ENCODE assay signal across 11 cellular contexts in genomic region chr5:55604611-55605067, GRCh38.
DNase-seq lines count a peak whose midpoint lies in the region; ATAC-seq and TF ChIP-seq lines count a peak whose summit lies in the region.
"Had no signal": no experiment of that assay in that cellular context is flagged by ENCODE, and none has a peak within 500 bp of the region (broad histone marks: within the 10 kb centered on the region; RNA-seq: fewer than 3 reads in every experiment).

No MANE protein-coding gene starts in this region.

- H3K27me3 Mint-ChIP-seq in stimulated activated naive B cell treated with anti-CD40 and anti-IgM and Interleukin-4, amounts not matched to agents 10 μg/mL and 1 μg/mL and 100 μg/mL, for 72 hours, result no peaks in the 10 kb centered on the region

- peak overlapping the region; percentile 99 for H3K27ac ChIP-seq in GM23248
- H3K27ac ChIP-seq in foreskin keratinocyte, result no peak overlapping the region
- peak overlapping the region in 11 of 21 experiments; percentile 11 to 94 (median 68) for H3K27ac ChIP-seq in skin epidermis

- H3K4me2 ChIP-seq in GM23248 (ENCODE audit: unreplicated experiment), result peak overlapping the region; percentile 39

- ATAC-seq in foreskin keratinocyte, result peak; percentile 30
- no peak for ATAC-seq in stimulated activated naive B cell treated with anti-CD40 and anti-IgM and Interleukin-4, amounts not matched to agents 10 μg/mL and 1 μg/mL and 100 μg/mL, for 72 hours (replicated peaks)
- ATAC-seq: pancreas had no signal

- no peaks in the 10 kb centered on the region for H3K9me2 ChIP-seq in GM23248 (ENCODE audit: insufficient read depth)

- DNase-seq in GM23248 (peak; percentile 75), amniotic epithelial cell (ENCODE audit: low read depth) (peak; percentile 93), foreskin keratinocyte (peak in 1 of 2 donors; percentile 55), NCI-H2029 (lab: John Stamatoyannopoulos, UW) (no peak), NCI-H446 treated with DMSO at 0.1 percent for 48 hours (lab: John Stamatoyannopoulos, UW) (no peak), D341Med (ENCODE audit: low spot score) (no peak)
- DNase-seq in stimulated activated naive B cell treated with anti-CD40 and anti-IgM and Interleukin-4, amounts not matched to agents 10 μg/mL and 1 μg/mL and 100 μg/mL, for 72 hours, result no peak
- DNase-seq: activated gamma-delta T cell treated with Interleukin-2 at 50 U/mL for 16 hours, pancreas had no signal

- H3F3A ChIP-seq in GM23248 (ENCODE audit: insufficient read depth), result peaks cover 53% of the 10 kb centered on the region

- TF ChIP-seq CTCF in foreskin keratinocyte (conservative IDR thresholded peaks at IDR 0.05), result no peak

- H3K4me3 Mint-ChIP-seq in stimulated activated naive B cell treated with anti-CD40 and anti-IgM and Interleukin-4, amounts not matched to agents 10 μg/mL and 1 μg/mL and 100 μg/mL, for 72 hours, result no peak overlapping the region

- H3K27me3 ChIP-seq in GM23248 (replicated peaks; ENCODE audit: insufficient read depth), result no peaks in the 10 kb centered on the region
- H3K27me3 ChIP-seq in foreskin keratinocyte, result no peaks in the 10 kb centered on the region
- H3K27me3 ChIP-seq: pancreas had no signal

- in situ Hi-C loops in GM23248 (cut with MboI), result no loop called here

- no peak overlapping the region for H3K27ac Mint-ChIP-seq in stimulated activated naive B cell treated with anti-CD40 and anti-IgM and Interleukin-4, amounts not matched to agents 10 μg/mL and 1 μg/mL and 100 μg/mL, for 72 hours
- H3K27ac Mint-ChIP-seq: IgD-negative memory B cell had no signal

- H3K4me1 ChIP-seq in GM23248 (ENCODE audit: insufficient read depth), result peaks cover 57% of the 10 kb centered on the region
- H3K4me1 ChIP-seq in foreskin keratinocyte, result peaks cover 17% of the 10 kb centered on the region

- no peaks in the 10 kb centered on the region for H3K36me3 ChIP-seq in GM23248 (ENCODE audit: low read depth)
- H3K36me3 ChIP-seq: pancreas had no signal

- no peak overlapping the region for H3K4me3 ChIP-seq in GM23248
- H3K4me3 ChIP-seq in skin epidermis, result no peak overlapping the region
- H3K4me3 ChIP-seq: pancreas had no signal

- H3K4me1 Mint-ChIP-seq in stimulated activated naive B cell treated with anti-CD40 and anti-IgM and Interleukin-4, amounts not matched to agents 10 μg/mL and 1 μg/mL and 100 μg/mL, for 72 hours, result peaks cover 8 to 19% of the 10 kb centered on the region in 2 donors

- peak overlapping the region; percentile 66 for H2AFZ ChIP-seq in GM23248

- H3K36me3 Mint-ChIP-seq in stimulated activated naive B cell treated with anti-CD40 and anti-IgM and Interleukin-4, amounts not matched to agents 10 μg/mL and 1 μg/mL and 100 μg/mL, for 72 hours, result no peaks in the 10 kb centered on the region

- H3K9me3 Mint-ChIP-seq in stimulated activated naive B cell treated with anti-CD40 and anti-IgM and Interleukin-4, amounts not matched to agents 10 μg/mL and 1 μg/mL and 100 μg/mL, for 72 hours, result no peaks in the 10 kb centered on the region
- H3K9me3 Mint-ChIP-seq: IgD-negative memory B cell had no signal

- H4K20me1 ChIP-seq in GM23248 (ENCODE audit: insufficient read depth), result no peaks in the 10 kb centered on the region

- H3K79me2 ChIP-seq in GM23248 (ENCODE audit: insufficient read depth), result no peaks in the 10 kb centered on the region

- WGBS in GM23248 (ENCODE audit: low coverage in 1 of 2, low lambda C conversion rate in 2 of 2, missing lambda C conversion rate in 2 of 2), 2 experiments, result 75 to 80% methylated on average over 7 of the region's 7 CpGs

- peak overlapping the region; percentile 89 for H3K9ac ChIP-seq in GM23248

- no peaks in the 10 kb centered on the region for H3K9me3 ChIP-seq in GM23248 (ENCODE audit: low read depth)
- H3K9me3 ChIP-seq: pancreas had no signal

Comparison
In these comparisons a context has a peak if more than half of its experiments do, and no peak if none do; other contexts are left out.
1. DNase-seq: peak in GM23248 (single experiment) and amniotic epithelial cell (single experiment); none in NCI-H2029 (single experiment), NCI-H446 treated with DMSO at 0.1 percent for 48 hours (single experiment), stimulated activated naive B cell treated with anti-CD40 and anti-IgM and Interleukin-4, amounts not matched to agents 10 μg/mL and 1 μg/mL and 100 μg/mL, for 72 hours (single experiment) and D341Med (single experiment).